16 cellular contexts compared by ENCODE assay signal in the genomic region with DNA sequence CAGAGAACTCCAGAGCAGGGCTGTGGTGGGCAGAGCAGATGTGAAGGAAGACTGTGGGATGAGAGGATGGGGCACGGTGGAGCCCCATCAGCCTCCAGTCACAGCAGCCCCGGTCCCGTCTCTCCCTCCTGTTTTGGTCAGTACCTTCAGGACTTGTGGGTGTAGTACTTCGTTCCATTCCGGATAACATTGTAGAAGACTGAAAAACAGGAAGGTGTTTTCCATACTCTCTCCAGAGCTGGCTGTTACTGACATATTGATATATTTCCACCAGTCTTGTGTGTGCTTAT. TPM values are rescaled to one million over a fixed set of nuclear protein-coding genes. Genes with fewer than 3 reads are reported as not detected.
DNase-seq lines count a peak whose midpoint lies in the region; ATAC-seq and TF ChIP-seq lines count a peak whose summit lies in the region.
"Had no signal": no experiment of that assay in that cellular context is flagged by ENCODE, and none has a peak within 500 bp of the region (broad histone marks: within the 10 kb centered on the region; RNA-seq: fewer than 3 reads in every experiment).

No MANE protein-coding gene starts in this region.

- peaks cover 16 to 23% of the 10 kb centered on the region in 2 experiments for H3K4me1 Mint-ChIP-seq in H9
- H3K4me1 Mint-ChIP-seq in activated naive CD8-positive, alpha-beta T cell treated with anti-CD3 and anti-CD28 coated beads, Interleukin-2, amount 10 ng/mL, durations not matched to agents 7 days and 5 days = peaks cover 55% of the 10 kb centered on the region
- peaks cover 52 to 79% (median 77%) of the 10 kb centered on the region in 7 donors for H3K4me1 Mint-ChIP-seq in naive thymus-derived CD4-positive, alpha-beta T cell

- H3K9ac ChIP-seq in H9 (ENCODE audit: extremely low read depth, insufficient read length, low read length) = no peak overlapping the region

- no peak overlapping the region for H2BK120ac ChIP-seq in H9 (ENCODE audit: low read depth, low read length, poor library complexity, severe bottlenecking)

- H3K36me3 Mint-ChIP-seq in H9 (ENCODE audit: insufficient read depth in 1 of 3, low read depth in 3 of 3) = peaks cover 17 to 27% (median 22%) of the 10 kb centered on the region in 3 experiments; a peak in 6 of 7 replicates
- H3K36me3 Mint-ChIP-seq in activated naive CD8-positive, alpha-beta T cell treated with anti-CD3 and anti-CD28 coated beads, Interleukin-2, amount 10 ng/mL, durations not matched to agents 7 days and 5 days = peaks cover 34% of the 10 kb centered on the region
- H3K36me3 Mint-ChIP-seq in naive thymus-derived CD4-positive, alpha-beta T cell = peaks cover 6 to 36% (median 23%) of the 10 kb centered on the region in 5 donors

- no peak overlapping the region for H3K23ac ChIP-seq in H9 (ENCODE audit: insufficient read length, low read depth, low read length)

- no peak overlapping the region for H3K14ac ChIP-seq in H9 (ENCODE audit: insufficient read depth, low read length)

- peaks cover 0 to 4% of the 10 kb centered on the region in 2 experiments; a peak in 3 of 5 replicates for H3K9me3 Mint-ChIP-seq in H9
- no peaks in the 10 kb centered on the region for H3K9me3 Mint-ChIP-seq in activated naive CD8-positive, alpha-beta T cell treated with anti-CD3 and anti-CD28 coated beads, Interleukin-2, amount 10 ng/mL, durations not matched to agents 7 days and 5 days
- H3K9me3 Mint-ChIP-seq in naive thymus-derived CD4-positive, alpha-beta T cell = peaks cover 0 to 1% (median 0%) of the 10 kb centered on the region in 11 donors

- no peak for TF ChIP-seq POLR2A in right lobe of liver (IDR thresholded peaks at IDR 0.05)

- peaks cover 64% of the 10 kb centered on the region for H3K79me2 ChIP-seq in ACC112 (ENCODE audit: control insufficient read depth, insufficient read depth, low read length, unreplicated experiment)
- H3K79me2 ChIP-seq in H9 (ENCODE audit: insufficient read depth, low read length) = peaks cover 14% of the 10 kb centered on the region; the same call in 1 of the 2 replicates

- H3K23me2 ChIP-seq in H9 (ENCODE audit: insufficient read length, low read depth, low read length, poor library complexity, severe bottlenecking) = no peaks in the 10 kb centered on the region

- no peak for TF ChIP-seq CTCF in H9 (conservative IDR thresholded peaks at IDR 0.05)
- no peak for TF ChIP-seq CTCF in right lobe of liver (IDR thresholded peaks at IDR 0.05)
- no peak for TF ChIP-seq CTCF in GM13977 (IDR thresholded peaks at IDR 0.05; ENCODE audit: extremely low read depth, insufficient read depth, missing control alignments)

- H2AFZ ChIP-seq in ACC112 (ENCODE audit: low read length, unreplicated experiment) = no peak overlapping the region
- H2AFZ ChIP-seq in H9 (ENCODE audit: low read length) = no peak overlapping the region

- H3T11ph ChIP-seq in H9 (ENCODE audit: low read length) = no peak overlapping the region

- no peak overlapping the region for H2BK5ac ChIP-seq in H9 (ENCODE audit: insufficient read length, low read length)

- no peak overlapping the region for H4K5ac ChIP-seq in H9 (ENCODE audit: insufficient read length, low read depth, low read length)

- no CpG with 5 or more reads among the region's 5 CpGs for WGBS in H9 (ENCODE audit: extremely low coverage, insufficient read length, low lambda C conversion rate)
- 75% methylated on average over 2 of the region's 5 CpGs for WGBS in right lobe of liver (ENCODE audit: insufficient coverage, low coverage, low lambda C conversion rate, missing lambda C conversion rate)

- no peaks in the 10 kb centered on the region; the same call in 1 of the 2 replicates for H3K36me3 ChIP-seq in ACC112 (ENCODE audit: insufficient read depth, low read length)
- H3K36me3 ChIP-seq in naive thymus-derived CD4-positive, alpha-beta T cell (ENCODE audit: control insufficient read depth in 2 of 3, insufficient read depth in 3 of 3, low read length in 3 of 3) = peaks cover 0 to 45% (median 0%) of the 10 kb centered on the region in 3 experiments
- H3K36me3 ChIP-seq in right lobe of liver = peaks cover 0 to 13% (median 0%) of the 10 kb centered on the region in 4 donors

- peaks cover 48% of the 10 kb centered on the region for H3K4me1 ChIP-seq in ACC112 (ENCODE audit: control insufficient read depth, insufficient read depth, low read length, unreplicated experiment)
- peaks cover 3% of the 10 kb centered on the region; the same call in 1 of the 2 replicates for H3K4me1 ChIP-seq in H9 (ENCODE audit: insufficient read depth, low read length)
- H3K4me1 ChIP-seq in naive thymus-derived CD4-positive, alpha-beta T cell (ENCODE audit: control insufficient read depth in 2 of 2, insufficient read depth in 2 of 2, low read length in 2 of 2) = peaks cover 16 to 35% of the 10 kb centered on the region in 2 donors
- H3K4me1 ChIP-seq in right lobe of liver = peaks cover 0 to 7% (median 0%) of the 10 kb centered on the region in 4 donors

- no peaks in the 10 kb centered on the region for H3K9me3 ChIP-seq in H9 (ENCODE audit: control insufficient read depth, low read depth, low read length)
- no peaks in the 10 kb centered on the region for H3K9me3 ChIP-seq in naive thymus-derived CD4-positive, alpha-beta T cell (ENCODE audit: control insufficient read depth in 2 of 3, low read length in 3 of 3)
- H3K9me3 ChIP-seq in right lobe of liver = no peaks in the 10 kb centered on the region
- H3K9me3 ChIP-seq: vagina had no signal

- no peak overlapping the region for H3K4me3 Mint-ChIP-seq in H9
- peak overlapping the region; percentile 43 for H3K4me3 Mint-ChIP-seq in activated naive CD8-positive, alpha-beta T cell treated with anti-CD3 and anti-CD28 coated beads, Interleukin-2, amount 10 ng/mL, durations not matched to agents 7 days and 5 days
- H3K4me3 Mint-ChIP-seq in naive thymus-derived CD4-positive, alpha-beta T cell = peak overlapping the region in 7 of 10 donors; percentile 26 to 81 (median 67)
- H3K4me3 Mint-ChIP-seq: endodermal cell had no signal

- no peaks in the 10 kb centered on the region for H3K27me3 Mint-ChIP-seq in H9 (ENCODE audit: low read depth)
- no peaks in the 10 kb centered on the region for H3K27me3 Mint-ChIP-seq in activated naive CD8-positive, alpha-beta T cell treated with anti-CD3 and anti-CD28 coated beads, Interleukin-2, amount 10 ng/mL, durations not matched to agents 7 days and 5 days
- H3K27me3 Mint-ChIP-seq in naive thymus-derived CD4-positive, alpha-beta T cell = no peaks in the 10 kb centered on the region

- CTCF ChIA-PET in naive thymus-derived CD4-positive, alpha-beta T cell (lab: Charles Lee) = interaction anchor here (0.6 to 1.0 kb wide), 2 partner anchors 42 to 71 kb away, joined by 3 to 4 read pairs; no protein-coding TSS in a partner anchor

- intact Hi-C loops in naive thymus-derived CD4-positive, alpha-beta T cell (cut with micrococcal nuclease) = loop anchor here in 1 of 2 donors (2.0 kb wide), 1 partner anchor 14 kb away; no protein-coding TSS in a partner anchor
- intact Hi-C loops in right lobe of liver (cut with DNase I) = loop anchor here in 1 of 2 donors (10.0 kb wide), 1 partner anchor 52 kb away; no protein-coding TSS in a partner anchor

- H3K27ac ChIP-seq in ACC112 (ENCODE audit: low read depth, low read length) (peak overlapping the region; percentile 80), H9 (ENCODE audit: insufficient read length, low read depth, low read length) (no peak overlapping the region), right lobe of liver (no peak overlapping the region)
- peak overlapping the region; percentile 54 for H3K27ac ChIP-seq in naive thymus-derived CD4-positive, alpha-beta T cell (ENCODE audit: low read depth, low read length)
- H3K27ac ChIP-seq: vagina had no signal

- POLR2A ChIA-PET in activated naive CD8-positive, alpha-beta T cell treated with anti-CD3 and anti-CD28 coated beads, Interleukin-2, amount 10 ng/mL, durations not matched to agents 7 days and 5 days (lab: Charles Lee) = no interaction called here
- POLR2A ChIA-PET in naive thymus-derived CD4-positive, alpha-beta T cell (lab: Charles Lee) = interaction anchor here (1.8 to 2.7 kb wide), 2 partner anchors 27 to 43 kb away, joined by 8 to 11 read pairs; no protein-coding TSS in a partner anchor

- H2BK20ac ChIP-seq in H9 (ENCODE audit: low read depth, low read length, poor library complexity, severe bottlenecking) = no peak overlapping the region

- H2BK15ac ChIP-seq in H9 (ENCODE audit: low read depth, low read length) = no peak overlapping the region

- H3K27me3 ChIP-seq in ACC112 (ENCODE audit: insufficient read depth, low read length) (no peaks in the 10 kb centered on the region), H9 (ENCODE audit: insufficient read depth, low read length) (no peaks in the 10 kb centered on the region), right lobe of liver (no peaks in the 10 kb centered on the region)
- no peaks in the 10 kb centered on the region for H3K27me3 ChIP-seq in naive thymus-derived CD4-positive, alpha-beta T cell (ENCODE audit: control insufficient read depth in 2 of 2, insufficient read depth in 2 of 2, low read length in 2 of 2)
- H3K27me3 ChIP-seq: vagina had no signal

- no peak overlapping the region for H3K18ac ChIP-seq in H9 (ENCODE audit: insufficient read length, low read depth, low read length)

- H3K27ac Mint-ChIP-seq in H9 = peak overlapping the region in 2 of 3 experiments; percentile 65 to 90; a peak in 3 of 7 replicates
- peak overlapping the region; percentile 82 for H3K27ac Mint-ChIP-seq in activated naive CD8-positive, alpha-beta T cell treated with anti-CD3 and anti-CD28 coated beads, Interleukin-2, amount 10 ng/mL, durations not matched to agents 7 days and 5 days
- peak overlapping the region; percentile 66 to 90 (median 86) for H3K27ac Mint-ChIP-seq in naive thymus-derived CD4-positive, alpha-beta T cell
- H3K27ac Mint-ChIP-seq: endodermal cell had no signal

- H3K56ac ChIP-seq in H9 (ENCODE audit: insufficient read length, low read depth, low read length) = no peak overlapping the region

- no peak for ATAC-seq in activated naive CD8-positive, alpha-beta T cell treated with anti-CD3 and anti-CD28 coated beads, Interleukin-2, amount 10 ng/mL, durations not matched to agents 7 days and 5 days (ENCODE audit: low read depth)
- ATAC-seq in naive thymus-derived CD4-positive, alpha-beta T cell = no peak
- ATAC-seq in right lobe of liver = no peak

- peaks cover 4% of the 10 kb centered on the region for H3K79me1 ChIP-seq in H9 (ENCODE audit: insufficient read depth, low read depth, low read length, poor library complexity, severe bottlenecking)

- no peak overlapping the region for H4K91ac ChIP-seq in H9 (ENCODE audit: insufficient read length, low read depth, low read length)

- no peak overlapping the region for H4K8ac ChIP-seq in H9 (replicated peaks; ENCODE audit: insufficient read length, low read depth, low read length)

- in situ Hi-C loops in GM13977 (cut with MboI; ENCODE audit: low pct_unique_long_range_greater_than_20kb, low sequenced_read_pairs, unreplicated experiment) = no loop called here

- DNase-seq in H9 (no peak), NCI-H526 (lab: John Stamatoyannopoulos, UW) (no peak), right lobe of liver (no peak), GM13977 (ENCODE audit: low spot score) (no peak)
- no peak for DNase-seq in activated naive CD8-positive, alpha-beta T cell treated with anti-CD3 and anti-CD28 coated beads, Interleukin-2, amount 10 ng/mL, durations not matched to agents 7 days and 5 days
- DNase-seq in naive thymus-derived CD4-positive, alpha-beta T cell = no peak
- DNase-seq in activated CD4-positive, alpha-beta T cell treated with anti-CD3 and anti-CD28 coated beads, Interleukin-2, amount 50 U/mL, for 1 hour = no peak
- DNase-seq: activated T-cell treated with anti-CD3 and anti-CD28 coated beads for 4 hours; endodermal cell; glutamatergic neuron; NCI-H187; NCI-H774; Right ventricle myocardium superior; stimulated activated CD4-positive, alpha-beta T cell treated with anti-CD3 and anti-CD28 coated beads, Interleukin-4, amount 100 ng/mL, for 1 hour had no signal

- H3K4me3 ChIP-seq in ACC112 (ENCODE audit: low read depth, low read length) (no peak overlapping the region), right lobe of liver (no peak overlapping the region)
- H3K4me3 ChIP-seq in naive thymus-derived CD4-positive, alpha-beta T cell (ENCODE audit: low read length) = no peak overlapping the region
- H3K4me3 ChIP-seq: vagina had no signal

- H2BK12ac ChIP-seq in H9 (ENCODE audit: insufficient read length, low read depth, low read length) = no peak overlapping the region

- no peak overlapping the region for H2AK5ac ChIP-seq in H9 (ENCODE audit: insufficient read length, low read length)

- H3K4ac ChIP-seq in H9 (ENCODE audit: low read depth, low read length) = no peak overlapping the region

- no peak overlapping the region for H3K4me2 ChIP-seq in H9 (ENCODE audit: insufficient read depth, insufficient read length, low read length)

- H4K20me1 ChIP-seq in H9 (ENCODE audit: control insufficient read depth, insufficient read depth, insufficient read length) = no peaks in the 10 kb centered on the region

RNA-seq across cellular contexts. Expression of gene MED15, which starts 15.4 kb away (rescaled TPM):
- 46.0 and 47.4 TPM in 2 replicates for total RNA-seq in H9 (2021)
- 100 to 1,000 TPM; 227 to 233 TPM for total RNA-seq in activated naive CD8-positive, alpha-beta T cell treated with anti-CD3 and anti-CD28 coated beads, Interleukin-2, amount 10 ng/mL, durations not matched to agents 7 days and 5 days
- 100 to 1,000 TPM; 169 to 235 (median 201) TPM for total RNA-seq in naive thymus-derived CD4-positive, alpha-beta T cell
- 10 to 100 TPM; 24.3 to 76.6 TPM for polyA plus RNA-seq in naive thymus-derived CD4-positive, alpha-beta T cell
- total RNA-seq in right lobe of liver = 10 to 100 TPM; 15.7 to 34.7 (median 23.6) TPM

RNA-seq across cellular contexts. Expression of gene KLHL22, which starts 27.2 kb away (rescaled TPM):
- total RNA-seq in H9 (2021) (11.9 and 12.7 TPM in 2 replicates), right lobe of liver (10 to 100 TPM in 3 of 6 experiments, 1 to 10 TPM in 3; 9.0 to 14.2 (median 10.2) TPM)
- total RNA-seq in activated naive CD8-positive, alpha-beta T cell treated with anti-CD3 and anti-CD28 coated beads, Interleukin-2, amount 10 ng/mL, durations not matched to agents 7 days and 5 days = 10 to 100 TPM; 31.7 to 37.3 TPM
- 10 to 100 TPM; 31.1 to 71.3 (median 42.0) TPM for total RNA-seq in naive thymus-derived CD4-positive, alpha-beta T cell
- polyA plus RNA-seq in naive thymus-derived CD4-positive, alpha-beta T cell = 10 to 100 TPM; 20.6 to 26.2 TPM

Comparison
In these comparisons a context has a peak if more than half of its experiments do, and no peak if none do; other contexts are left out.
1. H3K27ac ChIP-seq: peak in ACC112 (single experiment) and naive thymus-derived CD4-positive, alpha-beta T cell (single experiment); none in H9 (single experiment) and right lobe of liver (0 of 3).
2. H3K4me3 Mint-ChIP-seq: peak in activated naive CD8-positive, alpha-beta T cell treated with anti-CD3 and anti-CD28 coated beads, Interleukin-2, amount 10 ng/mL, durations not matched to agents 7 days and 5 days (single experiment) and naive thymus-derived CD4-positive, alpha-beta T cell (7 of 10); none in H9 (0 of 2).
3. Peak in every context shown above with its lines, with median percentiles within 50 percentile points of each other: H3K27ac Mint-ChIP-seq.